25 cellular contexts compared by ENCODE assay signal in the genomic region with DNA sequence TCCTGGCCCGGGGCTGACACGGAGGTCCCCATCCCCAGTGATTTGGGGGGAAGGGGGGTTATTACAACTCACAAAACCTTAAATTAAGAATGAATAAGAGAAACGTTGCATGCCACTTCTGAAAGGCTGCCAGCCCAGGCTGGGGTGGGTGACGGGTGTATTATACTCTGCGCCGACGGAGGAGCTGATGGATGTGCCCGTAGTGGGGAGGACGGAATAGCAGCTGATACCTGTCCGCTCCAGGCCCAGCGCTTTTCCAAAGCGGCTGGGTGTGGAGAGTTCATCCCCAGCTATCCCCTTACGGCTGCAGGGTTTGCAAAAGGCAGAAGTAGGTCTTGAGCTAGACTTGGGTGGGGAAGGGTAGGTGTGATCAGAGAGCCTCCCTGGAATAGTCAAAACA.
"Had no signal": no experiment of that assay in that cellular context is flagged by ENCODE, and none has a peak within 500 bp of the region (broad histone marks: within the 10 kb centered on the region; RNA-seq: fewer than 3 reads in every experiment).

No MANE protein-coding gene starts in this region.

- H3K27ac Mint-ChIP-seq: activated CD8-positive, alpha-beta T cell treated with anti-CD3 and anti-CD28 coated beads for 36 hours; activated naive CD8-positive, alpha-beta T cell treated with anti-CD3 and anti-CD28 coated beads, Interleukin-2, amount 10 ng/mL, durations not matched to agents 7 days and 5 days had no signal

- H3K4me1 ChIP-seq: adrenal gland, breast epithelium had no signal

- DNase-seq: activated CD4-positive, alpha-beta T cell treated with anti-CD3 and anti-CD28 coated beads for 4 hours; activated CD8-positive, alpha-beta memory T cell treated with anti-CD3 and anti-CD28 coated beads, Interleukin-2, amount 50 U/mL, for 48 hours; activated CD8-positive, alpha-beta T cell treated with anti-CD3 and anti-CD28 coated beads for 36 hours; activated naive CD4-positive, alpha-beta T cell treated with anti-CD3 and anti-CD28 coated beads, Interleukin-2, amount 50 U/mL, for 16 hours; activated naive CD8-positive, alpha-beta T cell treated with anti-CD3 and anti-CD28 coated beads, Interleukin-2, amount 10 ng/mL, durations not matched to agents 7 days and 5 days; activated T-cell treated with anti-CD3 and anti-CD28 coated beads, Interleukin-2, amount 50 U/mL, for 1 hour; adrenal gland; aorta; central memory CD4-positive, alpha-beta T cell; Kasumi-1; KBM-7; NCI-H1105 treated with DMSO at 0.1 percent for 48 hours; NCI-H1436 treated with DMSO at 0.1 percent for 48 hours; NCI-H187; NCI-H2081; NCI-H2171; NCI-H345; NCI-H510A; NCI-H526 treated with DMSO at 0.1 percent for 48 hours; NCI-H82; T-helper 1 cell; WERI-Rb-1 had no signal

- H3K4me3 Mint-ChIP-seq: activated CD8-positive, alpha-beta T cell treated with anti-CD3 and anti-CD28 coated beads for 36 hours; activated naive CD8-positive, alpha-beta T cell treated with anti-CD3 and anti-CD28 coated beads, Interleukin-2, amount 10 ng/mL, durations not matched to agents 7 days and 5 days had no signal

- H3K27me3 ChIP-seq: adrenal gland had no signal

- H3K36me3 Mint-ChIP-seq: activated naive CD8-positive, alpha-beta T cell treated with anti-CD3 and anti-CD28 coated beads, Interleukin-2, amount 10 ng/mL, durations not matched to agents 7 days and 5 days had no signal

- H3K36me3 ChIP-seq: adrenal gland, breast epithelium, WERI-Rb-1 had no signal

- H3K4me3 ChIP-seq: adrenal gland, breast epithelium, SK-N-MC had no signal

- ATAC-seq: activated CD4-positive, CD25-positive, alpha-beta regulatory T cell treated with anti-CD3 and anti-CD28 coated beads, Interleukin-2, amount 50 U/mL, for 24 hours; activated CD8-positive, alpha-beta T cell treated with anti-CD3 and anti-CD28 coated beads for 36 hours had no signal

- H3K9me3 Mint-ChIP-seq: activated CD8-positive, alpha-beta T cell treated with anti-CD3 and anti-CD28 coated beads for 36 hours; activated naive CD8-positive, alpha-beta T cell treated with anti-CD3 and anti-CD28 coated beads, Interleukin-2, amount 10 ng/mL, durations not matched to agents 7 days and 5 days had no signal

- H3K27ac ChIP-seq: adrenal gland, breast epithelium, SK-N-MC, WERI-Rb-1 had no signal

- H3K9me3 ChIP-seq: adrenal gland, breast epithelium had no signal
